16 cellular contexts compared by ENCODE assay signal in genomic region chrX:46922601-46923000, GRCh38. TPM values are rescaled to one million over a fixed set of nuclear protein-coding genes. Genes with fewer than 3 reads are reported as not detected.
DNase-seq lines count a peak whose midpoint lies in the region; ATAC-seq, FAIRE-seq and TF ChIP-seq lines count a peak whose summit lies in the region.
"Had no signal": no experiment of that assay in that cellular context is flagged by ENCODE, and none has a peak within 500 bp of the region (broad histone marks: within the 10 kb centered on the region; RNA-seq: fewer than 3 reads in every experiment).

No MANE protein-coding gene starts in this region.

- DNase-seq in ELR (ENCODE audit: low read depth) (peak; percentile 22), GM23338 (ENCODE audit: low spot score) (no peak), adipocyte (ENCODE audit: low read depth) (peak; percentile 40), foreskin keratinocyte (peak; percentile 43 to 67), GM12892 (ENCODE audit: insufficient read length) (no peak)
- DNase-seq in activated T-cell treated with anti-CD3 and anti-CD28 coated beads, Interleukin-2, amount 50 U/mL, for 72 hours = no peak
- DNase-seq: Caco-2; CD8-positive, alpha-beta T cell; DND-41; GOT3; H9 had no signal

- peaks cover 19% of the 10 kb centered on the region for H3K4me1 Mint-ChIP-seq in GM23338
- no peaks in the 10 kb centered on the region for H3K4me1 Mint-ChIP-seq in activated T-cell treated with anti-CD3 and anti-CD28 coated beads, Interleukin-2, amount 50 U/mL, for 72 hours (ENCODE audit: low read depth)
- H3K4me1 Mint-ChIP-seq: CD14-positive monocyte had no signal

- H3K9me3 ChIP-seq in adipocyte (ENCODE audit: control insufficient read depth, low read length) = peaks cover 12% of the 10 kb centered on the region
- H3K9me3 ChIP-seq: Caco-2 had no signal

- no peaks in the 10 kb centered on the region for H3K4me1 ChIP-seq in GM23338 (ENCODE audit: insufficient read depth)
- H3K4me1 ChIP-seq in adipocyte (ENCODE audit: control insufficient read depth, insufficient read depth, low read length) = no peaks in the 10 kb centered on the region
- H3K4me1 ChIP-seq in foreskin keratinocyte = peaks cover 4% of the 10 kb centered on the region

- no peaks in the 10 kb centered on the region for H3K27me3 ChIP-seq in GM23338 (ENCODE audit: insufficient read depth)
- peaks cover 3% of the 10 kb centered on the region for H3K27me3 ChIP-seq in adipocyte (replicated peaks; ENCODE audit: control insufficient read depth, insufficient read depth, low read length)
- H3K27me3 ChIP-seq in foreskin keratinocyte = no peaks in the 10 kb centered on the region

- TF ChIP-seq CTCF in GM23338 (conservative IDR thresholded peaks at IDR 0.05; ENCODE audit: low read depth in 2 of 2) (no peak), foreskin keratinocyte (conservative IDR thresholded peaks at IDR 0.05) (no peak)

- ATAC-seq in GM23338 (no peak), foreskin keratinocyte (peak; percentile 18), HG03571 (IDR thresholded peaks at IDR 0.05; ENCODE audit: unreplicated experiment) (no peak)
- no peak for ATAC-seq in activated T-cell treated with anti-CD3 and anti-CD28 coated beads, Interleukin-2, amount 50 U/mL, for 72 hours (replicated peaks in 1 of 2)
- ATAC-seq: CD8-positive, alpha-beta T cell; GM12878; HepG2 had no signal

- TF ChIP-seq POLR2A in GM12892 (IDR thresholded peaks at IDR 0.05; ENCODE audit: low read depth, low read length) = no peak

- H3K4me2 ChIP-seq in GM23338 = peak overlapping the region; percentile 51; the same call in 1 of the 2 replicates

- H3K36me3 ChIP-seq in GM23338 (ENCODE audit: insufficient read depth) = no peaks in the 10 kb centered on the region
- H3K36me3 ChIP-seq in adipocyte (ENCODE audit: control insufficient read depth, insufficient read depth, low read length, severe bottlenecking) = no peaks in the 10 kb centered on the region

- H3K9me2 ChIP-seq in GM23338 (ENCODE audit: insufficient read depth) = no peaks in the 10 kb centered on the region

- peaks cover 3% of the 10 kb centered on the region for H4K20me1 ChIP-seq in GM23338 (replicated peaks; ENCODE audit: insufficient read depth)

- H3K9me3 Mint-ChIP-seq in GM23338 = peaks cover 12% of the 10 kb centered on the region
- peaks cover 0 to 4% of the 10 kb centered on the region in 2 donors for H3K9me3 Mint-ChIP-seq in activated T-cell treated with anti-CD3 and anti-CD28 coated beads, Interleukin-2, amount 50 U/mL, for 72 hours
- H3K9me3 Mint-ChIP-seq: CD8-positive, alpha-beta T cell had no signal

- no peak overlapping the region for H3K27ac Mint-ChIP-seq in GM23338
- no peak overlapping the region for H3K27ac Mint-ChIP-seq in activated T-cell treated with anti-CD3 and anti-CD28 coated beads, Interleukin-2, amount 50 U/mL, for 72 hours
- H3K27ac Mint-ChIP-seq: CD14-positive monocyte; CD8-positive, alpha-beta T cell; H9 had no signal

- no peaks in the 10 kb centered on the region for H3F3A ChIP-seq in GM23338 (replicated peaks; ENCODE audit: low read depth)

- peaks cover 97% of the 10 kb centered on the region for H3K79me2 ChIP-seq in GM23338 (replicated peaks; ENCODE audit: insufficient read depth)

- H2AFZ ChIP-seq in GM23338 = no peak overlapping the region

- FAIRE-seq in GM12892 (lab: Jason Lieb, UNC) = no peak
- FAIRE-seq: GM12878, HepG2, HTR-8/SVneo had no signal

- H3K27ac ChIP-seq in GM23338 (ENCODE audit: low read depth) (no peak overlapping the region), foreskin keratinocyte (no peak overlapping the region)

- no peaks in the 10 kb centered on the region for H3K27me3 Mint-ChIP-seq in GM23338 (ENCODE audit: insufficient read depth, low read depth, poor library complexity)
- H3K27me3 Mint-ChIP-seq in activated T-cell treated with anti-CD3 and anti-CD28 coated beads, Interleukin-2, amount 50 U/mL, for 72 hours (ENCODE audit: low read depth) = peaks cover 25% of the 10 kb centered on the region

- H3K4me3 Mint-ChIP-seq in GM23338 = no peak overlapping the region
- no peak overlapping the region for H3K4me3 Mint-ChIP-seq in activated T-cell treated with anti-CD3 and anti-CD28 coated beads, Interleukin-2, amount 50 U/mL, for 72 hours
- H3K4me3 Mint-ChIP-seq: CD14-positive monocyte; CD8-positive, alpha-beta T cell; H9 had no signal

- peaks cover 19% of the 10 kb centered on the region for H3K36me3 Mint-ChIP-seq in GM23338 (ENCODE audit: low read depth)
- H3K36me3 Mint-ChIP-seq in activated T-cell treated with anti-CD3 and anti-CD28 coated beads, Interleukin-2, amount 50 U/mL, for 72 hours (ENCODE audit: insufficient read depth in 2 of 2) = peaks cover 2% of the 10 kb centered on the region in 2 donors
- H3K36me3 Mint-ChIP-seq: CD14-positive monocyte; CD8-positive, alpha-beta T cell had no signal

- H3K4me3 ChIP-seq in GM23338 (no peak overlapping the region), adipocyte (ENCODE audit: low read length) (no peak overlapping the region)
- H3K4me3 ChIP-seq: GM12878 had no signal

- no peak overlapping the region for H3K9ac ChIP-seq in adipocyte (ENCODE audit: low read length)

TF ChIP-seq in GM23338, 12 proteins besides CTCF, POLR2A, EP300 and RAD21:
- TF ChIP-seq STAT1 (IDR thresholded peaks at IDR 0.05; ENCODE audit: unreplicated experiment) (no peak), REST (IDR thresholded peaks at IDR 0.05; ENCODE audit: unreplicated experiment) (no peak), ETS1 (IDR thresholded peaks at IDR 0.05) (no peak), CREB1 (CRISPR knock-in tag; IDR thresholded peaks at IDR 0.05; ENCODE audit: low read depth) (no peak), JUNB (IDR thresholded peaks at IDR 0.05; ENCODE audit: unreplicated experiment) (no peak)

RNA-seq across cellular contexts. Expression of gene JADE3, which starts 10.4 kb away (rescaled TPM):
- total RNA-seq in GM23338 (2014; rRNA removed; shearing (Covaris generic)) = 14.1 and 15.3 TPM in 2 replicates
- polyA plus RNA-seq in GM23338 (2016; fragmentation: Nextera tagmentation; extraction: Ambion mirVana) = 3.9 and 4.5 TPM in 2 replicates
- 8.2 and 8.6 TPM in 2 replicates for total RNA-seq in foreskin keratinocyte
- polyA plus RNA-seq in foreskin keratinocyte = 2.1 and 2.6 TPM in 2 replicates
- 1.7 TPM for polyA plus RNA-seq in GM12892 (2012; ENCODE audit: missing spikeins)
- 1 to 10 TPM; 2.4 to 3.8 TPM for total RNA-seq in activated T-cell treated with anti-CD3 and anti-CD28 coated beads, Interleukin-2, amount 50 U/mL, for 72 hours
- total RNA-seq: CD8-positive, alpha-beta T cell had no signal

Comparison
In these comparisons a context has a peak if more than half of its experiments do, and no peak if none do; other contexts are left out.
1. DNase-seq: peak in ELR (single experiment), adipocyte (single experiment) and foreskin keratinocyte (2 of 2); none in GM23338 (single experiment), GM12892 (single experiment) and activated T-cell treated with anti-CD3 and anti-CD28 coated beads, Interleukin-2, amount 50 U/mL, for 72 hours (0 of 2).